ENCODE assay signal across 17 cellular contexts in the genomic region with DNA sequence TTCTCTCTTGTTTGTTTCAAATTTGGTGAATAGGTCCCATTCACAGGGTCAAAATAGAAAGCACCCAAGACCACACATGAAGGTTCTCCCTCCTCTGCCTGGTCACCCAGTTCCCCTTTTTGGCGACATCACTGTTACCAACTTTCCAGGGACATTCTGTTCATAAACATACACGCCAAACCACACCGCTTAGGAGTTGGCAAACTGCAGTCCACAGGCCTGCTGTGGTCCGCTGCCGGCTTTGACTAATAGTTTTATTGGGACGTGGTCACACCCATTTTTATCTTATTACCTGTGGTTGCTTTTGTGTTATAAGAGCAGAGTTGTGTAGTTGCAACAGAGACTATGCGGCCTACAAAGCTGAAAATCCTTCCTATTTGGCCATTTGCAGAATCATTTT. TPM values are rescaled to one million over a fixed set of nuclear protein-coding genes. Genes with fewer than 3 reads are reported as not detected.
A peak's percentile ranks its signal among the peaks of the same experiment; 100 is the strongest.
DNase-seq lines count a peak whose midpoint lies in the region; ATAC-seq and TF ChIP-seq lines count a peak whose summit lies in the region.
"Had no signal": no experiment of that assay in that cellular context is flagged by ENCODE, and none has a peak within 500 bp of the region (broad histone marks: within the 10 kb centered on the region; RNA-seq: fewer than 3 reads in every experiment).

No MANE protein-coding gene starts in this region.

- H3K4me1 Mint-ChIP-seq in dendritic cell treated with granulocyte-macrophage colony-stimulating factor and Interleukin-4, amounts not matched to agents 40 ng/mL and 50 ng/mL, for 4 days (ENCODE audit: low read depth), result peaks cover 6% of the 10 kb centered on the region
- H3K4me1 Mint-ChIP-seq: activated CD8-positive, alpha-beta memory T cell treated with anti-CD3 and anti-CD28 coated beads, Interleukin-2, amount 10 ng/mL, durations not matched to agents 7 days and 5 days; CD8-positive, alpha-beta memory T cell; IgD-negative memory B cell had no signal

- H3K36me3 ChIP-seq in neutrophil (no peaks in the 10 kb centered on the region), trophoblast cell (ENCODE audit: control insufficient read depth in 1 of 2, insufficient read depth in 2 of 2, low read length in 2 of 2) (peaks cover 47 to 51% of the 10 kb centered on the region in 2 experiments)
- H3K36me3 ChIP-seq: upper lobe of left lung had no signal

- no peaks in the 10 kb centered on the region for H3K9me3 Mint-ChIP-seq in dendritic cell treated with granulocyte-macrophage colony-stimulating factor and Interleukin-4, amounts not matched to agents 40 ng/mL and 50 ng/mL, for 4 days
- H3K9me3 Mint-ChIP-seq: CD8-positive, alpha-beta memory T cell; IgD-negative memory B cell had no signal

- H3K4me3 Mint-ChIP-seq in dendritic cell treated with granulocyte-macrophage colony-stimulating factor and Interleukin-4, amounts not matched to agents 40 ng/mL and 50 ng/mL, for 4 days, result no peak overlapping the region
- H3K4me3 Mint-ChIP-seq: activated CD8-positive, alpha-beta memory T cell treated with anti-CD3 and anti-CD28 coated beads, Interleukin-2, amount 10 ng/mL, durations not matched to agents 7 days and 5 days; CD8-positive, alpha-beta memory T cell had no signal

- H3K4me3 ChIP-seq in neutrophil (ENCODE audit: low read depth in 1 of 2, low read length in 1 of 2), result no peak overlapping the region
- no peak overlapping the region for H3K4me3 ChIP-seq in trophoblast cell (ENCODE audit: low read depth, low read length)
- H3K4me3 ChIP-seq: upper lobe of left lung had no signal

- H2BK5ac ChIP-seq in trophoblast cell (ENCODE audit: low read depth, low read length, poor library complexity), result no peak overlapping the region

- H3K14ac ChIP-seq in trophoblast cell (ENCODE audit: low read length), result no peak overlapping the region

- no peak overlapping the region for H2AK5ac ChIP-seq in trophoblast cell (ENCODE audit: low read length)

- H2AFZ ChIP-seq in trophoblast cell (ENCODE audit: insufficient read depth, low read length, poor library complexity), result no peak overlapping the region

- no peaks in the 10 kb centered on the region for H3K79me1 ChIP-seq in trophoblast cell (ENCODE audit: low read length)

- no peak overlapping the region for H4K12ac ChIP-seq in trophoblast cell (ENCODE audit: low read depth, low read length)

- H3K27me3 ChIP-seq in neutrophil (no peaks in the 10 kb centered on the region), trophoblast cell (ENCODE audit: insufficient read depth, low read length) (no peaks in the 10 kb centered on the region)
- H3K27me3 ChIP-seq: brain microvascular endothelial cell, upper lobe of left lung had no signal

- no peak overlapping the region for H2BK12ac ChIP-seq in trophoblast cell (ENCODE audit: low read length)

- no peaks in the 10 kb centered on the region for H3K27me3 Mint-ChIP-seq in dendritic cell treated with granulocyte-macrophage colony-stimulating factor and Interleukin-4, amounts not matched to agents 40 ng/mL and 50 ng/mL, for 4 days
- H3K27me3 Mint-ChIP-seq: activated CD8-positive, alpha-beta memory T cell treated with anti-CD3 and anti-CD28 coated beads, Interleukin-2, amount 10 ng/mL, durations not matched to agents 7 days and 5 days; CD8-positive, alpha-beta memory T cell; IgD-negative memory B cell had no signal

- no peaks in the 10 kb centered on the region for H3K79me2 ChIP-seq in trophoblast cell (ENCODE audit: control insufficient read depth, insufficient read depth, low read length, poor library complexity)

- H3K27ac ChIP-seq in 22Rv1, result peak overlapping the region; percentile 32
- peak overlapping the region; percentile 81 for H3K27ac ChIP-seq in neutrophil
- no peak overlapping the region for H3K27ac ChIP-seq in trophoblast cell (ENCODE audit: low read depth, low read length)
- H3K27ac ChIP-seq: brain microvascular endothelial cell had no signal

- no peak overlapping the region for H3K4ac ChIP-seq in trophoblast cell (ENCODE audit: low read depth, low read length)

- WGBS in trophoblast cell (ENCODE audit: extremely low coverage, insufficient coverage, insufficient read length), result no CpG with 5 or more reads among the region's 7 CpGs

- peak overlapping the region; percentile 31 for H3K27ac Mint-ChIP-seq in dendritic cell treated with granulocyte-macrophage colony-stimulating factor and Interleukin-4, amounts not matched to agents 40 ng/mL and 50 ng/mL, for 4 days
- H3K27ac Mint-ChIP-seq: activated CD8-positive, alpha-beta memory T cell treated with anti-CD3 and anti-CD28 coated beads, Interleukin-2, amount 10 ng/mL, durations not matched to agents 7 days and 5 days; CD8-positive, alpha-beta memory T cell; IgD-negative memory B cell had no signal

- no peak overlapping the region for H2BK120ac ChIP-seq in trophoblast cell (ENCODE audit: insufficient read depth, low read length, poor library complexity)

- H3K36me3 Mint-ChIP-seq in dendritic cell treated with granulocyte-macrophage colony-stimulating factor and Interleukin-4, amounts not matched to agents 40 ng/mL and 50 ng/mL, for 4 days (ENCODE audit: low read depth), result peaks cover 32% of the 10 kb centered on the region
- H3K36me3 Mint-ChIP-seq: CD8-positive, alpha-beta memory T cell; IgD-negative memory B cell had no signal

- peak; percentile 93 for DNase-seq in MV-4-11 (lab: John Stamatoyannopoulos, UW)
- no peak for DNase-seq in epidermal melanocyte (ENCODE audit: insufficient read length, low spot score)
- no peak for DNase-seq in trophoblast cell
- no peak for DNase-seq in HPDE6-E6E7 (ENCODE audit: extremely low spot score)
- DNase-seq: activated CD8-positive, alpha-beta memory T cell treated with anti-CD3 and anti-CD28 coated beads, Interleukin-2, amount 10 ng/mL, durations not matched to agents 7 days and 5 days; brain microvascular endothelial cell; CD8-positive, alpha-beta memory T cell; effector memory CD4-positive, alpha-beta T cell; NCI-H1694; NCI-H510A; upper lobe of left lung had no signal

- no peak overlapping the region for H3K23ac ChIP-seq in trophoblast cell (ENCODE audit: low read length)

- TF ChIP-seq CTCF in 22Rv1 (IDR thresholded peaks at IDR 0.05) (no peak), neutrophil (IDR thresholded peaks at IDR 0.05) (no peak)

- H3K4me2 ChIP-seq in trophoblast cell (ENCODE audit: low read length), result no peak overlapping the region

- H3K9me3 ChIP-seq in neutrophil (no peaks in the 10 kb centered on the region), trophoblast cell (ENCODE audit: insufficient read depth, low read depth, low read length) (peaks cover 1% of the 10 kb centered on the region)
- H3K9me3 ChIP-seq: upper lobe of left lung had no signal

- no peak overlapping the region for H4K8ac ChIP-seq in trophoblast cell (ENCODE audit: low read depth, low read length)

- intact Hi-C loops in dendritic cell treated with granulocyte-macrophage colony-stimulating factor and Interleukin-4, amounts not matched to agents 40 ng/mL and 50 ng/mL, for 4 days (cut with micrococcal nuclease), result no loop called here

- no peak overlapping the region for H3K9ac ChIP-seq in trophoblast cell (ENCODE audit: low read length)

- ATAC-seq in HG02884 (IDR thresholded peaks at IDR 0.05; ENCODE audit: unreplicated experiment), result no peak
- ATAC-seq: activated CD8-positive, alpha-beta memory T cell treated with anti-CD3 and anti-CD28 coated beads, Interleukin-2, amount 10 ng/mL, durations not matched to agents 7 days and 5 days; SK-N-SH treated with all-trans-retinoic acid at 6 μM for 48 hours had no signal

- H3K4me1 ChIP-seq in neutrophil (ENCODE audit: control insufficient read depth in 1 of 2, insufficient read depth in 1 of 2, low read depth in 1 of 2, low read length in 1 of 2) (peaks cover 19 to 22% of the 10 kb centered on the region in 2 experiments), trophoblast cell (ENCODE audit: control insufficient read depth in 1 of 2, insufficient read depth in 2 of 2, low read length in 2 of 2) (no peaks in the 10 kb centered on the region)
- H3K4me1 ChIP-seq: upper lobe of left lung had no signal

- H3K18ac ChIP-seq in trophoblast cell (ENCODE audit: low read length), result no peak overlapping the region

- H4K91ac ChIP-seq in trophoblast cell (ENCODE audit: low read depth, low read length), result no peak overlapping the region

RNA-seq across cellular contexts. Expression of a gene that starts 24.2 kb away (rescaled TPM):
- 15.1 and 16.0 TPM in 2 replicates for polyA plus RNA-seq in trophoblast cell (2013)
- polyA plus RNA-seq: IgD-negative memory B cell had no signal

RNA-seq across cellular contexts. Expression of a gene that starts 30.8 kb away (rescaled TPM):
- not detected in 2 replicates for polyA plus RNA-seq in trophoblast cell (2013)

RNA-seq across cellular contexts. Expression of a gene that starts 35.4 kb away (rescaled TPM):
- polyA plus RNA-seq in trophoblast cell (2013), result 37.1 and 37.3 TPM in 2 replicates
